ENCODE assay signal across 14 cellular contexts in genomic region chr5:176413709-176414191, GRCh38. TPM values are rescaled to one million over a fixed set of nuclear protein-coding genes. Genes with fewer than 3 reads are reported as not detected.
A peak's percentile ranks its signal among the peaks of the same experiment; 100 is the strongest.
DNase-seq lines count a peak whose midpoint lies in the region; ATAC-seq and TF ChIP-seq lines count a peak whose summit lies in the region.
"Had no signal": no experiment of that assay in that cellular context is flagged by ENCODE, and none has a peak within 500 bp of the region (broad histone marks: within the 10 kb centered on the region; RNA-seq: fewer than 3 reads in every experiment).

No MANE protein-coding gene starts in this region.

- H3K27me3 Mint-ChIP-seq in neural progenitor cell (ENCODE audit: insufficient read depth, low read depth) = peaks cover 5% of the 10 kb centered on the region
- H3K27me3 Mint-ChIP-seq in type B pancreatic cell = peaks cover 3% of the 10 kb centered on the region
- H3K27me3 Mint-ChIP-seq: activated B cell treated with CpG ODN at 0.5 μM for 24 hours had no signal

- TF ChIP-seq POLR2A in heart left ventricle (IDR thresholded peaks at IDR 0.05) = no peak

- peak overlapping the region in 9 of 12 donors; percentile 9 to 72 (median 56) for H3K27ac ChIP-seq in heart left ventricle
- no peak overlapping the region for H3K27ac ChIP-seq in duodenal mucosa (ENCODE audit: low read depth, low read length)
- no peak overlapping the region for H3K27ac ChIP-seq in neural progenitor cell

- WGBS in heart left ventricle, 4 donors = 76 to 100% (median 83%) methylated on average over 1 to 7 of the region's 7 CpGs

- no peaks in the 10 kb centered on the region for H4K20me1 ChIP-seq in neural progenitor cell (ENCODE audit: low read depth)

- H3K4me1 ChIP-seq in heart left ventricle = peaks cover 10 to 65% (median 42%) of the 10 kb centered on the region in 12 donors
- H3K4me1 ChIP-seq in duodenal mucosa (ENCODE audit: control insufficient read depth in 1 of 2, insufficient read depth in 2 of 2, low read length in 2 of 2) = peaks cover 37% of the 10 kb centered on the region in 2 donors
- H3K4me1 ChIP-seq in neural progenitor cell = no peaks in the 10 kb centered on the region

- intact Hi-C loops in heart left ventricle (cut with DNase I) (loop anchor here in 4 of 10 donors (10.0 kb wide), 3 partner anchors 121 to 241 kb away; partner anchors contain the start of genes CDHR2 (in 2 of the 4) and RNF44 (in 1 of the 4)), Right ventricle myocardium inferior (cut with DNase I) (no loop called here)

- H3K36me3 Mint-ChIP-seq in neural progenitor cell = no peaks in the 10 kb centered on the region
- H3K36me3 Mint-ChIP-seq in type B pancreatic cell = no peaks in the 10 kb centered on the region

- H3K9me3 ChIP-seq in heart left ventricle (no peaks in the 10 kb centered on the region), duodenal mucosa (ENCODE audit: control insufficient read depth in 1 of 2, low read length in 2 of 2) (no peaks in the 10 kb centered on the region), neural progenitor cell (ENCODE audit: low read depth) (no peaks in the 10 kb centered on the region)

- H3K9ac ChIP-seq in duodenal mucosa (ENCODE audit: low read depth in 1 of 2, low read length in 2 of 2) = peak overlapping the region; percentile 27 to 38
- H3K9ac ChIP-seq in neural progenitor cell = no peak overlapping the region

- H3K4me3 Mint-ChIP-seq in neural progenitor cell = peak overlapping the region; percentile 55
- no peak overlapping the region for H3K4me3 Mint-ChIP-seq in type B pancreatic cell
- H3K4me3 Mint-ChIP-seq: activated B cell treated with CpG ODN at 0.5 μM for 24 hours had no signal

- H3K36me3 ChIP-seq in heart left ventricle (peaks cover 0 to 22% (median 16%) of the 10 kb centered on the region in 9 donors), duodenal mucosa (ENCODE audit: control insufficient read depth in 1 of 2, insufficient read depth in 2 of 2, low read length in 2 of 2) (peaks cover 11 to 19% of the 10 kb centered on the region in 2 donors), neural progenitor cell (no peaks in the 10 kb centered on the region)

- DNase-seq in heart left ventricle (no peak), Right ventricle myocardium inferior (ENCODE audit: missing footprints) (no peak), neural progenitor cell (ENCODE audit: low spot score) (no peak), type B pancreatic cell (ENCODE audit: extremely low spot score, unreplicated experiment) (no peak)
- DNase-seq: activated B cell treated with CpG ODN at 0.5 μM for 24 hours, amygdala, DMS79, NCI-H1417, NCI-H510A treated with DMSO at 0.1 percent for 48 hours, SHP77 had no signal

- H3F3A ChIP-seq in neural progenitor cell (ENCODE audit: low read depth) = peaks cover 7% of the 10 kb centered on the region

- peaks cover 9% of the 10 kb centered on the region for H3K4me1 Mint-ChIP-seq in neural progenitor cell
- H3K4me1 Mint-ChIP-seq in type B pancreatic cell (ENCODE audit: unreplicated experiment) = peaks cover 27% of the 10 kb centered on the region

- no peak for ATAC-seq in heart left ventricle
- ATAC-seq in Right ventricle myocardium inferior = no peak
- no peak for ATAC-seq in HG03378 (IDR thresholded peaks at IDR 0.05; ENCODE audit: unreplicated experiment)
- no peak for ATAC-seq in HG02759 (IDR thresholded peaks at IDR 0.05; ENCODE audit: unreplicated experiment)
- ATAC-seq in GM21423 (IDR thresholded peaks at IDR 0.05; ENCODE audit: unreplicated experiment) = no peak

- H2AFZ ChIP-seq in neural progenitor cell (replicated peaks) = no peak overlapping the region

- H3K4me2 ChIP-seq in neural progenitor cell = no peak overlapping the region

- H3K4me3 ChIP-seq in heart left ventricle (peak overlapping the region in 1 of 12 donors; percentile 99), duodenal mucosa (ENCODE audit: low read depth in 1 of 2, low read length in 2 of 2) (no peak overlapping the region), neural progenitor cell (no peak overlapping the region)

- H3K27ac Mint-ChIP-seq in neural progenitor cell = peak overlapping the region; percentile 63
- peak overlapping the region; percentile 70 for H3K27ac Mint-ChIP-seq in type B pancreatic cell

- no peaks in the 10 kb centered on the region for H3K9me3 Mint-ChIP-seq in neural progenitor cell
- H3K9me3 Mint-ChIP-seq in type B pancreatic cell = no peaks in the 10 kb centered on the region
- H3K9me3 Mint-ChIP-seq: activated B cell treated with CpG ODN at 0.5 μM for 24 hours had no signal

- no peak for TF ChIP-seq CTCF in heart left ventricle (IDR thresholded peaks at IDR 0.05)
- TF ChIP-seq CTCF in neural progenitor cell (IDR thresholded peaks at IDR 0.05) = no peak
- no peak for TF ChIP-seq CTCF in type B pancreatic cell (conservative IDR thresholded peaks at IDR 0.05)

- no peaks in the 10 kb centered on the region for H3K79me2 ChIP-seq in neural progenitor cell (ENCODE audit: low read depth)

- H3K27me3 ChIP-seq in heart left ventricle (no peaks in the 10 kb centered on the region), duodenal mucosa (ENCODE audit: control insufficient read depth in 1 of 2, insufficient read depth in 2 of 2, low read length in 2 of 2) (no peaks in the 10 kb centered on the region), neural progenitor cell (peaks cover 24% of the 10 kb centered on the region)

RNA-seq across cellular contexts. Expression of gene CLTB, which starts 2.6 kb away (rescaled TPM):
- total RNA-seq in heart left ventricle = 100 to 1,000 TPM; 185 to 401 (median 231) TPM
- 100 to 1,000 TPM; 461 to 464 TPM for polyA plus RNA-seq in heart left ventricle
- 217 TPM for total RNA-seq in Right ventricle myocardium inferior
- total RNA-seq in neural progenitor cell (ENCODE audit: low replicate concordance) = 12.6 and 29.2 TPM in 2 replicates
- total RNA-seq in type B pancreatic cell (ENCODE audit: low replicate concordance) = 38.1 and 71.3 TPM in 2 replicates

RNA-seq across cellular contexts. Expression of gene HIGD2A, which starts 25.2 kb away (rescaled TPM):
- total RNA-seq in heart left ventricle (100 to 1,000 TPM; 177 to 318 (median 218) TPM), Right ventricle myocardium inferior (218 TPM), neural progenitor cell (ENCODE audit: low replicate concordance) (40.1 and 65.6 TPM in 2 replicates), type B pancreatic cell (ENCODE audit: low replicate concordance) (88.3 and 118 TPM in 2 replicates)
- 100 to 1,000 TPM; 229 to 454 TPM for polyA plus RNA-seq in heart left ventricle

RNA-seq across cellular contexts. Expression of gene NOP16, which starts 25.4 kb away (rescaled TPM):
- total RNA-seq in heart left ventricle (10 to 100 TPM in 8 of 9 donors, 1 to 10 TPM in 1; 9.3 to 33.9 (median 15.8) TPM), Right ventricle myocardium inferior (22.6 TPM), neural progenitor cell (ENCODE audit: low replicate concordance) (10.3 and 14.5 TPM in 2 replicates), type B pancreatic cell (ENCODE audit: low replicate concordance) (42.5 and 44.7 TPM in 2 replicates)
- 10 to 100 TPM; 33.4 to 83.4 TPM for polyA plus RNA-seq in heart left ventricle

RNA-seq across cellular contexts. Expression of gene FAF2, which starts 34.4 kb away (rescaled TPM):
- 10 to 100 TPM; 11.6 to 20.8 (median 13.6) TPM for total RNA-seq in heart left ventricle
- 10 to 100 TPM in 1 of 2 donors, 1 to 10 TPM in 1; 6.6 to 15.0 TPM for polyA plus RNA-seq in heart left ventricle
- 15.7 TPM for total RNA-seq in Right ventricle myocardium inferior
- 32.3 and 33.4 TPM in 2 replicates for total RNA-seq in neural progenitor cell (ENCODE audit: low replicate concordance)
- 42.0 and 46.5 TPM in 2 replicates for total RNA-seq in type B pancreatic cell (ENCODE audit: low replicate concordance)

RNA-seq across cellular contexts. Expression of gene ARL10, which starts 48.5 kb away (rescaled TPM):
- 1 to 10 TPM; 2.9 to 8.1 (median 5.4) TPM for total RNA-seq in heart left ventricle
- 1 to 10 TPM; 1.5 to 4.8 TPM for polyA plus RNA-seq in heart left ventricle
- total RNA-seq in Right ventricle myocardium inferior = 5.4 TPM
- 9.1 and 16.6 TPM in 2 replicates for total RNA-seq in neural progenitor cell (ENCODE audit: low replicate concordance)
- total RNA-seq in type B pancreatic cell (ENCODE audit: low replicate concordance) = 12.4 and 23.4 TPM in 2 replicates

Comparison
In these comparisons a context has a peak if more than half of its experiments do, and no peak if none do; other contexts are left out.
1. H3K27ac ChIP-seq: peak in heart left ventricle (9 of 12); none in duodenal mucosa (single experiment) and neural progenitor cell (single experiment).